8 cellular contexts compared by ENCODE assay signal in genomic region chr18:2654105-2654827, GRCh38. TPM values are rescaled to one million over a fixed set of nuclear protein-coding genes. Genes with fewer than 3 reads are reported as not detected.
DNase-seq lines count a peak whose midpoint lies in the region; ATAC-seq and TF ChIP-seq lines count a peak whose summit lies in the region.

No MANE protein-coding gene starts in this region.

- H4K20me1 ChIP-seq in PC-3 (ENCODE audit: low read length) = peaks cover 24% of the 10 kb centered on the region

- H3F3A ChIP-seq in PC-3 (ENCODE audit: low read length, unreplicated experiment) = peaks cover 3% of the 10 kb centered on the region

- H3K27ac ChIP-seq in PC-3 (ENCODE audit: low read length) (no peak overlapping the region), esophagus muscularis mucosa (replicated peaks in 1 of 4) (peak overlapping the region; percentile 97 to 99 (median 98)), psoas muscle (peak overlapping the region; percentile 96)

- peak overlapping the region; percentile 88 for H3K9ac ChIP-seq in PC-3 (ENCODE audit: low read length)

- ATAC-seq in PC-3 (no peak), psoas muscle (no peak), GM21737 (IDR thresholded peaks at IDR 0.05; ENCODE audit: unreplicated experiment) (no peak), HG03378 (IDR thresholded peaks at IDR 0.05; ENCODE audit: unreplicated experiment) (no peak)

- peak overlapping the region; percentile 98 for H3K4me3 ChIP-seq in GM06990 (replicated peaks; ENCODE audit: low read depth, low read length)
- H3K4me3 ChIP-seq in PC-3 (ENCODE audit: low read length) = peak overlapping the region; percentile 87
- peak overlapping the region; percentile 91 to 98 (median 94) for H3K4me3 ChIP-seq in esophagus muscularis mucosa
- H3K4me3 ChIP-seq in psoas muscle = peak overlapping the region; percentile 90

- H3K36me3 ChIP-seq in GM06990 (ENCODE audit: control insufficient read depth, insufficient read depth, low read length) = no peaks in the 10 kb centered on the region
- H3K36me3 ChIP-seq in PC-3 (ENCODE audit: low read depth, low read length) = no peaks in the 10 kb centered on the region
- H3K36me3 ChIP-seq in esophagus muscularis mucosa = no peaks in the 10 kb centered on the region
- no peaks in the 10 kb centered on the region for H3K36me3 ChIP-seq in psoas muscle (ENCODE audit: insufficient read depth in 1 of 2, low read depth in 1 of 2)

- BruUV-seq in PC-3 (replicated peaks; lab: Mats Ljungman, UMichigan) = no TSS peak

- TF ChIP-seq EP300 in esophagus muscularis mucosa (IDR thresholded peaks at IDR 0.05) = no peak

- peak overlapping the region; percentile 90 for H3K4me2 ChIP-seq in PC-3 (ENCODE audit: low read length)

- peak overlapping the region; percentile 82 for H2AFZ ChIP-seq in PC-3 (ENCODE audit: low read length)

- 60% methylated on average over 11 of the region's 11 CpGs for WGBS in esophagus muscularis mucosa
- 68 to 70% (median 69%) methylated on average over 11 of the region's 11 CpGs for WGBS in psoas muscle, 3 donors

- CTCF ChIA-PET in PC-3 (lab: Charles Lee) = interaction anchor here (0.6 kb wide), 1 partner anchor 1779 kb away, joined by 4 read pairs; no protein-coding TSS in a partner anchor

- no peak for TF ChIP-seq POLR2A in esophagus muscularis mucosa (IDR thresholded peaks at IDR 0.05; ENCODE audit: low read depth)

- no peaks in the 10 kb centered on the region for H3K9me2 ChIP-seq in PC-3 (replicated peaks; ENCODE audit: low read length)

- H3K9me3 ChIP-seq in PC-3 (ENCODE audit: low read length) (no peaks in the 10 kb centered on the region), esophagus muscularis mucosa (no peaks in the 10 kb centered on the region), psoas muscle (no peaks in the 10 kb centered on the region)

- TF ChIP-seq CTCF in GM06990 (IDR thresholded peaks at IDR 0.05; ENCODE audit: insufficient read depth, low read length, poor library complexity, severe bottlenecking) (no peak), PC-3 (conservative IDR thresholded peaks at IDR 0.05; ENCODE audit: low read depth, low read length) (no peak), esophagus muscularis mucosa (IDR thresholded peaks at IDR 0.05) (no peak), psoas muscle (IDR thresholded peaks at IDR 0.05) (no peak)

- intact Hi-C loops in PC-3 (cut with micrococcal nuclease) (loop anchor here (1.0 to 10.0 kb wide), 3 partner anchors 49 to 361 kb away; partner anchors contain the start of genes LPIN2, METTL4 and NDC80), esophagus muscularis mucosa (cut with DNase I) (loop anchor here (10.0 kb wide), 1 partner anchor 791 kb away; no protein-coding TSS in a partner anchor), psoas muscle (cut with DNase I) (loop anchor here in 1 of 2 donors (10.0 kb wide), 1 partner anchor 89 kb away; no protein-coding TSS in a partner anchor)

- H3K27me3 ChIP-seq in GM06990 (replicated peaks; ENCODE audit: control insufficient read depth, insufficient read depth, low read length) (no peaks in the 10 kb centered on the region), PC-3 (ENCODE audit: low read length) (no peaks in the 10 kb centered on the region), esophagus muscularis mucosa (no peaks in the 10 kb centered on the region), psoas muscle (ENCODE audit: insufficient read depth in 3 of 3, low read length in 2 of 3) (no peaks in the 10 kb centered on the region)

- no peak for DNase-seq in GM06990 (ENCODE audit: extremely low read depth, insufficient read length)
- DNase-seq in PC-3 = peak; percentile 56
- DNase-seq in esophagus muscularis mucosa (ENCODE audit: extremely low spot score) = no peak
- DNase-seq in psoas muscle = no peak
- no peak for DNase-seq in NCI-H2196 treated with DMSO at 0.1 percent for 48 hours (lab: John Stamatoyannopoulos, UW; ENCODE audit: unreplicated experiment)
- no peak for DNase-seq in activated CD4-positive, alpha-beta T cell treated with anti-CD3 and anti-CD28 coated beads, Interleukin-2, amount 50 U/mL, for 4 hours

- peaks cover 39% of the 10 kb centered on the region for H3K4me1 ChIP-seq in PC-3 (ENCODE audit: insufficient read depth, low read length)
- peaks cover 20 to 36% (median 33%) of the 10 kb centered on the region in 4 donors for H3K4me1 ChIP-seq in esophagus muscularis mucosa
- peaks cover 21% of the 10 kb centered on the region for H3K4me1 ChIP-seq in psoas muscle

- peaks cover 36% of the 10 kb centered on the region for H3K79me2 ChIP-seq in PC-3 (ENCODE audit: low read length)

- POLR2A ChIA-PET in PC-3 (lab: Charles Lee; ENCODE audit: unreplicated experiment) = no interaction called here

RNA-seq across cellular contexts. Expression of gene SMCHD1, which starts 1.3 kb away (rescaled TPM):
- total RNA-seq in PC-3 (2014; rRNA removed) (42.0 and 61.0 TPM in 2 replicates), esophagus muscularis mucosa (10 to 100 TPM; 47.9 to 62.3 (median 58.2) TPM), psoas muscle (10 to 100 TPM; 20.3 to 23.0 (median 21.6) TPM)
- 10 to 100 TPM in 1 of 3 donors, 1 to 10 TPM in 2; 6.2 to 11.6 (median 7.5) TPM for polyA plus RNA-seq in psoas muscle
